9 cellular contexts compared by ENCODE assay signal in the genomic region with DNA sequence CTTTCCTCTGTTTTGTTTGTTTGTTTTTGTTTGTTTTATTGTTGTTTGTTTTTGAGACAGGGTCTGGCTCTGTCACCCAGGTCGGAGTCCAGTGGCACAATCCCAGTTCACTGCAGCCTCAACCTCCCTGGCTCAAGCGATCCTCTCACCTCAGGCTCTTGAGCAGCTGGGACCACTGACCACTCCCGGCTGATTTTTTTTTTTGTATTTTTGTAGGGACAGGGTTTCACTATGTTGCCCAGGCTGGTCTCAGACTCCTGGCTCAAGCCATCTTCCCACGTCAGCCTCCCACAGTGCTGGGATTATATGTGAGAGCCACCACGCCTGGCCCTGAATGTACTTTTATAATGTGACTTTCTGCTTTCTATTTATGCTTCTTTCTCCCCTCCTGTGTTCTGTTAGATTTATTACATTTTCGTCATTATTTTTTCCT. TPM values are rescaled to one million over a fixed set of nuclear protein-coding genes. Genes with fewer than 3 reads are reported as not detected.
A peak's percentile ranks its signal among the peaks of the same experiment; 100 is the strongest.
DNase-seq lines count a peak whose midpoint lies in the region; ATAC-seq and TF ChIP-seq lines count a peak whose summit lies in the region.
"Had no signal": no experiment of that assay in that cellular context is flagged by ENCODE, and none has a peak within 500 bp of the region (broad histone marks: within the 10 kb centered on the region; RNA-seq: fewer than 3 reads in every experiment).

No MANE protein-coding gene starts in this region.

- TF ChIP-seq CTCF in ascending aorta (IDR thresholded peaks at IDR 0.05) (no peak), liver (IDR thresholded peaks at IDR 0.05; ENCODE audit: low read depth, low read length, missing input control) (no peak), tibial nerve (IDR thresholded peaks at IDR 0.05) (no peak)

- H3K36me3 Mint-ChIP-seq in activated naive CD4-positive, alpha-beta T cell treated with anti-CD3 and anti-CD28 coated beads for 36 hours (ENCODE audit: low read depth) = no peaks in the 10 kb centered on the region

- H3K27me3 Mint-ChIP-seq in activated naive CD4-positive, alpha-beta T cell treated with anti-CD3 and anti-CD28 coated beads for 36 hours (ENCODE audit: low read depth) = no peaks in the 10 kb centered on the region

- peak overlapping the region; percentile 71 to 84 for H3K4me3 ChIP-seq in ascending aorta
- H3K4me3 ChIP-seq in liver (ENCODE audit: low read depth in 1 of 3, low read length in 3 of 3) = peak overlapping the region in 2 of 3 donors; percentile 41 to 49
- H3K4me3 ChIP-seq in tibial nerve = peak overlapping the region in 1 of 4 donors; percentile 48

- H3K4me3 Mint-ChIP-seq in activated naive CD4-positive, alpha-beta T cell treated with anti-CD3 and anti-CD28 coated beads for 36 hours = peak overlapping the region; percentile 78

- H3K27ac Mint-ChIP-seq in activated naive CD4-positive, alpha-beta T cell treated with anti-CD3 and anti-CD28 coated beads for 36 hours = peak overlapping the region; percentile 31

- H3K9me3 ChIP-seq in ascending aorta (no peaks in the 10 kb centered on the region), liver (ENCODE audit: control insufficient read depth in 4 of 4, low read length in 3 of 4) (no peaks in the 10 kb centered on the region), tibial nerve (no peaks in the 10 kb centered on the region)

- no peak for ATAC-seq in GM21528 (IDR thresholded peaks at IDR 0.05; ENCODE audit: low FRiP score, unreplicated experiment)

- no peak for DNase-seq in activated naive CD4-positive, alpha-beta T cell treated with anti-CD3 and anti-CD28 coated beads for 36 hours
- DNase-seq in activated naive CD4-positive, alpha-beta T cell treated with Interleukin-2 at 50 U/mL for 16 hours = no peak
- DNase-seq in ascending aorta (ENCODE audit: low spot score in 2 of 2) (no peak), tibial nerve (ENCODE audit: low spot score in 2 of 2) (no peak), HT-29 (ENCODE audit: low spot score) (no peak), DMS114 treated with DMSO at 0.1 percent for 48 hours (lab: John Stamatoyannopoulos, UW; ENCODE audit: unreplicated experiment) (no peak)

- TF ChIP-seq EP300 in tibial nerve (IDR thresholded peaks at IDR 0.05) = no peak

- CTCF ChIA-PET in activated naive CD4-positive, alpha-beta T cell treated with anti-CD3 and anti-CD28 coated beads for 36 hours (lab: Charles Lee) = no interaction called here

- peak overlapping the region; percentile 85 to 88 for H3K27ac ChIP-seq in ascending aorta
- peak overlapping the region; percentile 86 to 88 for H3K27ac ChIP-seq in liver (ENCODE audit: low read depth in 1 of 2, low read length in 2 of 2)
- peak overlapping the region; percentile 67 to 96 (median 76) for H3K27ac ChIP-seq in tibial nerve

- TF ChIP-seq RAD21 in liver (IDR thresholded peaks at IDR 0.05) = no peak

- intact Hi-C loops in activated naive CD4-positive, alpha-beta T cell treated with anti-CD3 and anti-CD28 coated beads for 36 hours (cut with micrococcal nuclease) = no loop called here
- intact Hi-C loops in ascending aorta (cut with DNase I) = no loop called here

- no peaks in the 10 kb centered on the region for H3K9me3 Mint-ChIP-seq in activated naive CD4-positive, alpha-beta T cell treated with anti-CD3 and anti-CD28 coated beads for 36 hours

- H3K4me1 ChIP-seq in ascending aorta = peaks cover 4 to 22% of the 10 kb centered on the region in 2 donors
- peaks cover 4 to 31% (median 20%) of the 10 kb centered on the region in 4 donors for H3K4me1 ChIP-seq in liver (ENCODE audit: control insufficient read depth in 4 of 4, insufficient read depth in 4 of 4, low read length in 3 of 4)
- peaks cover 0 to 38% (median 17%) of the 10 kb centered on the region in 4 donors for H3K4me1 ChIP-seq in tibial nerve

- H3K9ac ChIP-seq in liver (ENCODE audit: low read depth in 1 of 2, low read length in 2 of 2) = peak overlapping the region; percentile 63 to 77

- TF ChIP-seq POLR2A in tibial nerve (IDR thresholded peaks at IDR 0.05) = no peak

- H3K27me3 ChIP-seq in ascending aorta (no peaks in the 10 kb centered on the region), liver (ENCODE audit: control insufficient read depth in 4 of 4, insufficient read depth in 4 of 4, low read length in 3 of 4) (no peaks in the 10 kb centered on the region), tibial nerve (no peaks in the 10 kb centered on the region)

- peaks cover 16% of the 10 kb centered on the region for H3K4me1 Mint-ChIP-seq in activated naive CD4-positive, alpha-beta T cell treated with anti-CD3 and anti-CD28 coated beads for 36 hours (ENCODE audit: low read depth)

- 66% methylated on average over 6 of the region's 6 CpGs for whole genome bisulfite sequencing in liver
- WGBS in tibial nerve, 2 donors = 81 to 88% methylated on average over 6 of the region's 6 CpGs

- H3K36me3 ChIP-seq in ascending aorta (no peaks in the 10 kb centered on the region), liver (ENCODE audit: control insufficient read depth in 4 of 4, insufficient read depth in 3 of 4, low read depth in 1 of 4, low read length in 3 of 4) (no peaks in the 10 kb centered on the region), tibial nerve (no peaks in the 10 kb centered on the region)

TF ChIP-seq in liver, 16 proteins besides CTCF, POLR2A, EP300 and RAD21:
- no peak for TF ChIP-seq RXRA (IDR thresholded peaks at IDR 0.05)
- peak; percentile 62 to 65 for TF ChIP-seq HNF4A (conservative IDR thresholded peaks at IDR 0.05)

RNA-seq across cellular contexts. Expression of a gene that starts 5.0 kb away (rescaled TPM):
- under 1 TPM; 0.41 to 0.86 TPM for total RNA-seq in activated naive CD4-positive, alpha-beta T cell treated with anti-CD3 and anti-CD28 coated beads for 36 hours
- not detected for total RNA-seq in ascending aorta
- under 1 TPM; 0.47 to 0.67 TPM for total RNA-seq in liver
- polyA plus RNA-seq in liver = under 1 TPM in 1 of 2 donors, not detected in 1; 0.15 TPM
- total RNA-seq in tibial nerve = under 1 TPM in 2 of 4 donors, not detected in 2; 0.42 to 0.78 TPM
- total RNA-seq in HT-29 (2014; rRNA removed; shearing (Covaris generic)) = 0.91 TPM in 1 of 2 replicates, not detected in the other

RNA-seq across cellular contexts. Expression of a gene that starts 9.0 kb away (rescaled TPM):
- under 1 TPM in 1 of 2 experiments, not detected in 1; 0.99 TPM for total RNA-seq in activated naive CD4-positive, alpha-beta T cell treated with anti-CD3 and anti-CD28 coated beads for 36 hours
- total RNA-seq in ascending aorta = not detected
- total RNA-seq in liver = 1 to 10 TPM; 2.6 to 2.7 TPM
- polyA plus RNA-seq in liver = 10 to 100 TPM in 1 of 2 donors, 1 to 10 TPM in 1; 3.2 to 13.1 TPM
- total RNA-seq in tibial nerve = 1 to 10 TPM in 1 of 4 donors, not detected in 3; 1.0 TPM
- total RNA-seq in HT-29 (2014; rRNA removed; shearing (Covaris generic)) = 10.8 and 12.0 TPM in 2 replicates
- total RNA-seq: aorta had no signal

RNA-seq across cellular contexts. Expression of a gene that starts 19.2 kb away (rescaled TPM):
- total RNA-seq in activated naive CD4-positive, alpha-beta T cell treated with anti-CD3 and anti-CD28 coated beads for 36 hours = 100 to 1,000 TPM; 326 to 351 TPM
- total RNA-seq in ascending aorta (170 TPM), liver (10 to 100 TPM; 51.5 to 54.0 TPM), tibial nerve (100 to 1,000 TPM; 150 to 191 (median 159) TPM)
- polyA plus RNA-seq in liver = 10 to 100 TPM; 22.3 to 68.5 TPM
- total RNA-seq in HT-29 (2014; rRNA removed; shearing (Covaris generic)) = 58.1 and 60.5 TPM in 2 replicates
